In genomic region chr6:163712981-163713380, GRCh38 we compare ENCODE assay signal across 26 cellular contexts.
DNase-seq lines count a peak whose midpoint lies in the region; FAIRE-seq and TF ChIP-seq lines count a peak whose summit lies in the region.
"Had no signal": no experiment of that assay in that cellular context is flagged by ENCODE, and none has a peak within 500 bp of the region (broad histone marks: within the 10 kb centered on the region; RNA-seq: fewer than 3 reads in every experiment).

No MANE protein-coding gene starts in this region.

- peak; percentile 44 for DNase-seq in MV-4-11 (lab: John Stamatoyannopoulos, UW)
- DNase-seq in esophagus muscularis mucosa (ENCODE audit: extremely low spot score): no peak
- no peak for DNase-seq in BE2C
- no peak for DNase-seq in OCI-M2 (lab: John Stamatoyannopoulos, UW; ENCODE audit: unreplicated experiment)
- no peak for DNase-seq in NCI-H226
- no peak for DNase-seq in frontal cortex (ENCODE audit: low spot score in 2 of 2)
- DNase-seq: ACHN; activated CD4-positive, alpha-beta T cell treated with anti-CD3 and anti-CD28 coated beads for 36 hours; activated CD8-positive, alpha-beta memory T cell treated with anti-CD3 and anti-CD28 coated beads for 24 hours; activated naive CD4-positive, alpha-beta T cell treated with Interleukin-2 at 50 U/mL for 16 hours; activated T-cell treated with anti-CD3 and anti-CD28 coated beads, Interleukin-2, amount 50 U/mL, for 4 hours; amniotic stem cell; CD4-positive, alpha-beta T cell; cortex of kidney; DMS153; NCI-H1436 treated with DMSO at 0.1 percent for 48 hours; NCI-H526 treated with DMSO at 0.1 percent for 48 hours; OCI-M1; stimulated activated CD4-positive, alpha-beta T cell treated with anti-CD3 and anti-CD28 coated beads, Interleukin-12 subunit alpha, Interleukin-12 subunit beta, amount 100 ng/mL, for 4 hours; stimulated activated naive CD8-positive, alpha-beta T cell treated with anti-CD3 and anti-CD28 coated beads, Interleukin-15, amount 100 ng/mL, for 72 hours had no signal

- peak overlapping the region in 7 of 10 experiments; percentile 1 to 57 (median 33); a peak in 9 of 20 replicates for H3K4me3 ChIP-seq in BLaER1 treated with 17β-estradiol and CSF1 and Interleukin-3, amounts not matched to agents 10 nM and 100 nM
- H3K4me3 ChIP-seq in esophagus muscularis mucosa (no peak overlapping the region), skin epidermis (no peak overlapping the region), BE2C (ENCODE audit: low read depth, low read length) (no peak overlapping the region)
- H3K4me3 ChIP-seq: hepatocyte had no signal

- H3K4me1 ChIP-seq in BLaER1 treated with 17β-estradiol and CSF1 and Interleukin-3, amounts not matched to agents 10 nM and 100 nM: peaks cover 81 to 96% (median 93%) of the 10 kb centered on the region in 10 experiments
- H3K4me1 ChIP-seq in esophagus muscularis mucosa: peaks cover 45 to 51% (median 48%) of the 10 kb centered on the region in 4 donors
- peaks cover 10% of the 10 kb centered on the region; the same call in 1 of the 2 replicates for H3K4me1 ChIP-seq in BE2C

- TF ChIP-seq CTCF in esophagus muscularis mucosa (IDR thresholded peaks at IDR 0.05) (no peak), BE2C (IDR thresholded peaks at IDR 0.05; ENCODE audit: low read depth, low read length) (no peak)

- H3K27ac ChIP-seq in BLaER1 treated with 17β-estradiol and CSF1 and Interleukin-3, amounts not matched to agents 10 nM and 100 nM: peak overlapping the region; percentile 73 to 96 (median 88)
- H3K27ac ChIP-seq in esophagus muscularis mucosa (replicated peaks in 1 of 4) (peak overlapping the region; percentile 52 to 69 (median 60)), skin epidermis (peak overlapping the region in 15 of 21 experiments; percentile 24 to 88 (median 56))
- H3K27ac ChIP-seq: hepatocyte had no signal

- 85% methylated on average over 8 of the region's 8 CpGs for WGBS in esophagus muscularis mucosa

- H3K36me3 ChIP-seq in BLaER1 treated with 17β-estradiol and CSF1 and Interleukin-3, amounts not matched to agents 10 nM and 100 nM: no peaks in the 10 kb centered on the region
- H3K36me3 ChIP-seq in esophagus muscularis mucosa (no peaks in the 10 kb centered on the region), BE2C (no peaks in the 10 kb centered on the region)

- no peaks in the 10 kb centered on the region for H4K20me1 ChIP-seq in BLaER1 treated with 17β-estradiol and CSF1 and Interleukin-3, amounts not matched to agents 10 nM and 100 nM

- TF ChIP-seq POLR2A in esophagus muscularis mucosa (IDR thresholded peaks at IDR 0.05; ENCODE audit: low read depth): no peak

- intact Hi-C loops in esophagus muscularis mucosa (cut with DNase I): no loop called here

- FAIRE-seq in frontal cortex (lab: Jason Lieb, UNC): no peak
- FAIRE-seq: endothelial cell of umbilical vein, G401.6, TTC549 had no signal

- no peak for TF ChIP-seq EP300 in esophagus muscularis mucosa (IDR thresholded peaks at IDR 0.05)

- H3K9me3 ChIP-seq in BLaER1 treated with 17β-estradiol and CSF1 and Interleukin-3, amounts not matched to agents 10 nM and 100 nM (replicated peaks in 1 of 11): no peaks in the 10 kb centered on the region
- H3K9me3 ChIP-seq in esophagus muscularis mucosa (no peaks in the 10 kb centered on the region), BE2C (no peaks in the 10 kb centered on the region)

- peak overlapping the region; percentile 66 to 83 (median 73); a peak in 21 of 22 replicates for H3K9ac ChIP-seq in BLaER1 treated with 17β-estradiol and CSF1 and Interleukin-3, amounts not matched to agents 10 nM and 100 nM

- H3K27me3 ChIP-seq in BLaER1 treated with 17β-estradiol and CSF1 and Interleukin-3, amounts not matched to agents 10 nM and 100 nM: no peaks in the 10 kb centered on the region
- H3K27me3 ChIP-seq in esophagus muscularis mucosa (no peaks in the 10 kb centered on the region), BE2C (no peaks in the 10 kb centered on the region)
- H3K27me3 ChIP-seq: hepatocyte had no signal

- H3K4me2 ChIP-seq in BLaER1 treated with 17β-estradiol and CSF1 and Interleukin-3, amounts not matched to agents 10 nM and 100 nM: peak overlapping the region; percentile 80 to 97 (median 90)
- H3K4me2 ChIP-seq: hepatocyte had no signal

Comparison
In these comparisons a context has a peak if more than half of its experiments do, and no peak if none do; other contexts are left out.
1. H3K4me3 ChIP-seq: peak in BLaER1 treated with 17β-estradiol and CSF1 and Interleukin-3, amounts not matched to agents 10 nM and 100 nM (7 of 10); none in esophagus muscularis mucosa (0 of 4), skin epidermis (0 of 7) and BE2C (single experiment).
2. Peak in every context shown above with its lines, with median percentiles within 50 percentile points of each other: H3K27ac ChIP-seq.